2 cellular contexts compared by ENCODE assay signal in genomic region chr2:191806396-191806795, GRCh38.
TF ChIP-seq lines count a peak whose summit lies in the region.

No MANE protein-coding gene starts in this region.

TF ChIP-seq in IMR-90, 13 proteins besides CTCF, POLR2A, EP300 and RAD21:
- TF ChIP-seq CEBPB (IDR thresholded peaks at IDR 0.05; ENCODE audit: low read depth, low read length) = peak; percentile 75
- TF ChIP-seq RFX5 (IDR thresholded peaks at IDR 0.05; ENCODE audit: low read depth, low read length) = no peak

TF ChIP-seq in GM12878, 131 proteins besides CTCF, POLR2A, EP300 and RAD21:
- no peak for TF ChIP-seq EGR1 (IDR thresholded peaks at IDR 0.05; ENCODE audit: borderline replicate concordance in 1 of 2, low read depth in 2 of 2, low read length in 2 of 2)
- no peak for TF ChIP-seq CUX1 (IDR thresholded peaks at IDR 0.05; ENCODE audit: insufficient replicate concordance, low read depth, low read length)
- no peak for TF ChIP-seq KLF5 (IDR thresholded peaks at IDR 0.05; ENCODE audit: partially characterized antibody)
- TF ChIP-seq TCF12 (IDR thresholded peaks at IDR 0.05; ENCODE audit: low read depth, low read length) = no peak
- no peak for TF ChIP-seq MYC (IDR thresholded peaks at IDR 0.05; ENCODE audit: insufficient read depth, insufficient read length, insufficient replicate concordance, low read length, severe bottlenecking)
- TF ChIP-seq ZBTB11 (CRISPR knock-in tag; IDR thresholded peaks at IDR 0.05) = no peak
- TF ChIP-seq TAF1 (IDR thresholded peaks at IDR 0.05; ENCODE audit: borderline replicate concordance, low read depth, low read length) = no peak
- no peak for TF ChIP-seq PML (IDR thresholded peaks at IDR 0.05; ENCODE audit: low read length)
- TF ChIP-seq IKZF1 (conservative IDR thresholded peaks at IDR 0.05) = no peak
- TF ChIP-seq ELK1 (IDR thresholded peaks at IDR 0.05; ENCODE audit: low read depth, low read length) = no peak
- TF ChIP-seq SREBF1 (IDR thresholded peaks at IDR 0.05; ENCODE audit: low read length) = no peak
- no peak for TF ChIP-seq IKZF2 (IDR thresholded peaks at IDR 0.05)
- no peak for TF ChIP-seq BHLHE40 (IDR thresholded peaks at IDR 0.05; ENCODE audit: borderline replicate concordance in 1 of 2, low read depth in 2 of 2, low read length in 1 of 2)
- TF ChIP-seq MEF2A (IDR thresholded peaks at IDR 0.05; ENCODE audit: insufficient read depth, low read depth, low read length) = no peak
- TF ChIP-seq ZNF24 (IDR thresholded peaks at IDR 0.05) = no peak
- TF ChIP-seq HDGF (IDR thresholded peaks at IDR 0.05) = no peak
